ENCODE assay signal across 8 cellular contexts in genomic region chr12:76346798-76347420, GRCh38. TPM values are rescaled to one million over a fixed set of nuclear protein-coding genes. Genes with fewer than 3 reads are reported as not detected.
DNase-seq lines count a peak whose midpoint lies in the region; ATAC-seq and TF ChIP-seq lines count a peak whose summit lies in the region.

No MANE protein-coding gene starts in this region.

- peak; percentile 81 for DNase-seq in ELR (ENCODE audit: low read depth)
- DNase-seq in NCI-H1694 (lab: John Stamatoyannopoulos, UW) = peak; percentile 55
- DNase-seq in activated CD8-positive, alpha-beta T cell treated with anti-CD3 and anti-CD28 coated beads, Interleukin-2, amount 10 ng/mL, durations not matched to agents 7 days and 5 days = no peak
- DNase-seq in globus pallidus (ENCODE audit: low spot score) = peak; percentile 80
- DNase-seq in renal cortical epithelial cell (ENCODE audit: low read depth) = peak; percentile 70
- no peak for DNase-seq in D341Med (ENCODE audit: low spot score)
- no peak for DNase-seq in ovary

- WGBS in ovary, 3 donors = 59 to 76% (median 64%) methylated on average over 4 of the region's 4 CpGs

- H3K9me3 ChIP-seq in ovary = no peaks in the 10 kb centered on the region

- no peak for TF ChIP-seq POLR2A in ovary (IDR thresholded peaks at IDR 0.05)

- H3K36me3 ChIP-seq in ovary = no peaks in the 10 kb centered on the region

- H3K4me3 Mint-ChIP-seq in activated CD8-positive, alpha-beta T cell treated with anti-CD3 and anti-CD28 coated beads, Interleukin-2, amount 10 ng/mL, durations not matched to agents 7 days and 5 days = peak overlapping the region; percentile 93

- H3K9me3 Mint-ChIP-seq in activated CD8-positive, alpha-beta T cell treated with anti-CD3 and anti-CD28 coated beads, Interleukin-2, amount 10 ng/mL, durations not matched to agents 7 days and 5 days (ENCODE audit: insufficient read depth) = no peaks in the 10 kb centered on the region

- no peak overlapping the region for H3K4me3 ChIP-seq in ovary

- ATAC-seq in GM21529 (IDR thresholded peaks at IDR 0.05; ENCODE audit: unreplicated experiment) = peak; percentile 44
- no peak for ATAC-seq in activated CD8-positive, alpha-beta T cell treated with anti-CD3 and anti-CD28 coated beads, Interleukin-2, amount 10 ng/mL, durations not matched to agents 7 days and 5 days

- no peak for TF ChIP-seq EP300 in ovary (IDR thresholded peaks at IDR 0.05)

- CTCF ChIA-PET in activated CD8-positive, alpha-beta T cell treated with anti-CD3 and anti-CD28 coated beads, Interleukin-2, amount 10 ng/mL, durations not matched to agents 7 days and 5 days (lab: Charles Lee) = interaction anchor here (0.7 to 3.1 kb wide), 9 partner anchors 11 to 820 kb away, joined by 3 to 20 read pairs (median 3); no protein-coding TSS in a partner anchor

- no peaks in the 10 kb centered on the region for H3K27me3 Mint-ChIP-seq in activated CD8-positive, alpha-beta T cell treated with anti-CD3 and anti-CD28 coated beads, Interleukin-2, amount 10 ng/mL, durations not matched to agents 7 days and 5 days (ENCODE audit: low read depth)

- peaks cover 13% of the 10 kb centered on the region for H3K36me3 Mint-ChIP-seq in activated CD8-positive, alpha-beta T cell treated with anti-CD3 and anti-CD28 coated beads, Interleukin-2, amount 10 ng/mL, durations not matched to agents 7 days and 5 days (ENCODE audit: low read depth)

- no peak overlapping the region for H3K27ac Mint-ChIP-seq in activated CD8-positive, alpha-beta T cell treated with anti-CD3 and anti-CD28 coated beads, Interleukin-2, amount 10 ng/mL, durations not matched to agents 7 days and 5 days

- no peaks in the 10 kb centered on the region for H3K27me3 ChIP-seq in ovary

- POLR2A ChIA-PET in activated CD8-positive, alpha-beta T cell treated with anti-CD3 and anti-CD28 coated beads, Interleukin-2, amount 10 ng/mL, durations not matched to agents 7 days and 5 days (lab: Charles Lee) = interaction anchor here (1.0 kb wide), 1 partner anchor 9 kb away, joined by 3 read pairs; no protein-coding TSS in a partner anchor

- intact Hi-C loops in ovary (cut with DNase I) = no loop called here

- no peak overlapping the region for H3K27ac ChIP-seq in ovary

- peaks cover 21% of the 10 kb centered on the region for H3K4me1 Mint-ChIP-seq in activated CD8-positive, alpha-beta T cell treated with anti-CD3 and anti-CD28 coated beads, Interleukin-2, amount 10 ng/mL, durations not matched to agents 7 days and 5 days (ENCODE audit: low read depth)

- no peaks in the 10 kb centered on the region for H3K4me1 ChIP-seq in ovary (ENCODE audit: insufficient read depth)

- no peak for TF ChIP-seq CTCF in ovary (IDR thresholded peaks at IDR 0.05)

RNA-seq across cellular contexts. Expression of gene BBS10, which starts 1.3 kb away (rescaled TPM):
- total RNA-seq in activated CD8-positive, alpha-beta T cell treated with anti-CD3 and anti-CD28 coated beads, Interleukin-2, amount 10 ng/mL, durations not matched to agents 7 days and 5 days = 1 to 10 TPM; 3.5 to 4.0 TPM
- 15.6 and 17.4 TPM in 2 replicates for total RNA-seq in renal cortical epithelial cell
- 10 to 100 TPM in 4 of 7 donors, 1 to 10 TPM in 3; 8.3 to 14.8 (median 12.0) TPM for total RNA-seq in ovary
- polyA plus RNA-seq in ovary = 10 to 100 TPM in 1 of 2 donors, 1 to 10 TPM in 1; 8.5 to 12.6 TPM

Comparison
In these comparisons a context has a peak if more than half of its experiments do, and no peak if none do; other contexts are left out.
1. DNase-seq: peak in ELR (single experiment), NCI-H1694 (single experiment), globus pallidus (single experiment) and renal cortical epithelial cell (single experiment); none in activated CD8-positive, alpha-beta T cell treated with anti-CD3 and anti-CD28 coated beads, Interleukin-2, amount 10 ng/mL, durations not matched to agents 7 days and 5 days (single experiment), D341Med (single experiment) and ovary (0 of 5).